In genomic region chr1:206510371-206510770, GRCh38 we compare ENCODE assay signal across 18 cellular contexts. TPM values are rescaled to one million over a fixed set of nuclear protein-coding genes. Genes with fewer than 3 reads are reported as not detected.
DNase-seq lines count a peak whose midpoint lies in the region; ATAC-seq and TF ChIP-seq lines count a peak whose summit lies in the region.
"Had no signal": no experiment of that assay in that cellular context is flagged by ENCODE, and none has a peak within 500 bp of the region (broad histone marks: within the 10 kb centered on the region; RNA-seq: fewer than 3 reads in every experiment).

No MANE protein-coding gene starts in this region.

- peaks cover 0 to 73% (median 18%) of the 10 kb centered on the region in 11 experiments; a peak in 14 of 22 replicates for H4K20me1 ChIP-seq in BLaER1 treated with 17β-estradiol and CSF1 and Interleukin-3, amounts not matched to agents 10 nM and 100 nM
- H4K20me1 ChIP-seq in IMR-90 (ENCODE audit: insufficient read depth, low read length) = no peaks in the 10 kb centered on the region

- no peak overlapping the region; the same call in 2 of the 3 replicates for H2BK15ac ChIP-seq in IMR-90 (ENCODE audit: low read depth, low read length)

- peaks cover 10% of the 10 kb centered on the region; the same call in 1 of the 2 replicates for H3K9me1 ChIP-seq in IMR-90 (ENCODE audit: insufficient read depth, low read length)

- no peak overlapping the region for H4K91ac ChIP-seq in IMR-90 (ENCODE audit: insufficient read depth, low read depth, low read length)

- 100% methylated on average over 2 of the region's 5 CpGs; no CpG with 5 or more reads in 1 of the 2 experiments for WGBS in IMR-90 (ENCODE audit: extremely low coverage in 2 of 2, insufficient read length in 1 of 2), 2 experiments
- 50 to 62% methylated on average over 5 of the region's 5 CpGs for WGBS in esophagus squamous epithelium, 2 donors
- 77% methylated on average over 5 of the region's 5 CpGs for WGBS in suprapubic skin

- no peaks in the 10 kb centered on the region for H3K9me3 ChIP-seq in BLaER1 treated with 17β-estradiol and CSF1 and Interleukin-3, amounts not matched to agents 10 nM and 100 nM (replicated peaks in 1 of 11)
- no peaks in the 10 kb centered on the region for H3K9me3 ChIP-seq in IMR-90 (ENCODE audit: control insufficient read depth, insufficient read depth, low read length)
- H3K9me3 ChIP-seq in RWPE2 (ENCODE audit: severe bottlenecking) = no peaks in the 10 kb centered on the region
- no peaks in the 10 kb centered on the region for H3K9me3 ChIP-seq in esophagus squamous epithelium
- no peaks in the 10 kb centered on the region for H3K9me3 ChIP-seq in suprapubic skin

- H3K79me1 ChIP-seq in IMR-90 (ENCODE audit: low read depth in 1 of 2, low read length in 2 of 2) = peaks cover 0 to 7% of the 10 kb centered on the region in 2 experiments; a peak in 1 of 4 replicates

- DNase-seq in IMR-90 = no peak
- no peak for DNase-seq in RWPE2 (ENCODE audit: low spot score)
- DNase-seq in esophagus squamous epithelium (lab: John Stamatoyannopoulos, UW) = no peak
- DNase-seq in activated T-cell treated with anti-CD3 and anti-CD28 coated beads, Interleukin-2, amount 50 U/mL, for 4 hours = no peak
- no peak for DNase-seq in amniotic stem cell (lab: John Stamatoyannopoulos, UW)
- DNase-seq in suprapubic skin (ENCODE audit: low spot score in 2 of 2) = no peak
- DNase-seq: C1 segment of cervical spinal cord; Calu3; CD8-positive, alpha-beta memory T cell; DMS53; GDM1; NCI-H1105 treated with DMSO at 0.1 percent for 48 hours; NCI-H2029 treated with DMSO at 0.1 percent for 48 hours; NCI-H748 treated with DMSO at 0.1 percent for 48 hours; Right ventricle myocardium superior had no signal

- H3K4me2 ChIP-seq in BLaER1 treated with 17β-estradiol and CSF1 and Interleukin-3, amounts not matched to agents 10 nM and 100 nM = peak overlapping the region in 9 of 11 experiments; percentile 92 to 100 (median 99); a peak in 17 of 22 replicates
- H3K4me2 ChIP-seq in IMR-90 (ENCODE audit: low read depth, low read length) = no peak overlapping the region
- H3K4me2 ChIP-seq: KMS-11 had no signal

- H3K4me3 ChIP-seq in BLaER1 treated with 17β-estradiol and CSF1 and Interleukin-3, amounts not matched to agents 10 nM and 100 nM = peak overlapping the region in 1 of 10 experiments; percentile 82; a peak in 2 of 20 replicates
- H3K4me3 ChIP-seq in IMR-90 (ENCODE audit: insufficient read depth, low read depth, low read length) (no peak overlapping the region), RWPE2 (ENCODE audit: severe bottlenecking) (no peak overlapping the region), esophagus squamous epithelium (peak overlapping the region in 2 of 4 donors; percentile 73 to 96), suprapubic skin (no peak overlapping the region)

- CTCF ChIA-PET in IMR-90 (lab: Yijun Ruan, JAX) = no interaction called here

- no TSS peak for BruUV-seq in IMR-90 (replicated peaks; lab: Mats Ljungman, UMichigan)

- no peak for TF ChIP-seq EP300 in suprapubic skin (IDR thresholded peaks at IDR 0.05)

- H4K5ac ChIP-seq in IMR-90 (ENCODE audit: low read depth, low read length) = no peak overlapping the region

- 0 out of 2 replicates have a peak overlapping the region, but pooled peaks have one; percentile 12 for H2BK20ac ChIP-seq in IMR-90 (ENCODE audit: low read depth, low read length)

- H3K9ac ChIP-seq in BLaER1 treated with 17β-estradiol and CSF1 and Interleukin-3, amounts not matched to agents 10 nM and 100 nM = 0 out of 22 replicates have a peak overlapping the region, but pooled peaks of 1 of the 11 experiments have one; percentile 9
- H3K9ac ChIP-seq in IMR-90 (ENCODE audit: low read depth, low read length) = no peak overlapping the region
- H3K9ac ChIP-seq: KMS-11 had no signal

- H3K4ac ChIP-seq in IMR-90 (ENCODE audit: low read depth, low read length) = no peak overlapping the region

- peaks cover 19% of the 10 kb centered on the region for H3K27me3 Mint-ChIP-seq in activated T-cell treated with anti-CD3 and anti-CD28 coated beads, Interleukin-2, amount 50 U/mL, for 4 hours (ENCODE audit: low read depth)

- H2BK5ac ChIP-seq in IMR-90 (ENCODE audit: low read depth, low read length, poor library complexity, severe bottlenecking) = no peak overlapping the region

- H3K27me3 ChIP-seq in BLaER1 treated with 17β-estradiol and CSF1 and Interleukin-3, amounts not matched to agents 10 nM and 100 nM = peaks cover 22 to 67% (median 36%) of the 10 kb centered on the region in 11 experiments; a peak in 21 of 22 replicates
- H3K27me3 ChIP-seq in IMR-90 (ENCODE audit: control insufficient read depth, insufficient read depth, low read length) (no peaks in the 10 kb centered on the region), RWPE2 (ENCODE audit: insufficient read depth, poor library complexity, severe bottlenecking) (no peaks in the 10 kb centered on the region), esophagus squamous epithelium (peaks cover 0 to 8% (median 0%) of the 10 kb centered on the region in 4 donors), suprapubic skin (no peaks in the 10 kb centered on the region)

- H3K23ac ChIP-seq in IMR-90 (ENCODE audit: low read depth, low read length) = no peak overlapping the region

- TF ChIP-seq CTCF in IMR-90 (conservative IDR thresholded peaks at IDR 0.05; ENCODE audit: low read depth, low read length) (no peak), RWPE2 (IDR thresholded peaks at IDR 0.05; ENCODE audit: poor library complexity, severe bottlenecking) (no peak), esophagus squamous epithelium (IDR thresholded peaks at IDR 0.05) (no peak), suprapubic skin (IDR thresholded peaks at IDR 0.05) (no peak)

- no peaks in the 10 kb centered on the region for H3K36me3 ChIP-seq in BLaER1 treated with 17β-estradiol and CSF1 and Interleukin-3, amounts not matched to agents 10 nM and 100 nM
- H3K36me3 ChIP-seq in IMR-90 (ENCODE audit: control insufficient read depth, insufficient read depth, low read length) (no peaks in the 10 kb centered on the region), RWPE2 (ENCODE audit: low read depth) (no peaks in the 10 kb centered on the region), esophagus squamous epithelium (no peaks in the 10 kb centered on the region), suprapubic skin (no peaks in the 10 kb centered on the region)

- H2BK120ac ChIP-seq in IMR-90 (ENCODE audit: low read depth, low read length) = no peak overlapping the region

- H3K4me1 Mint-ChIP-seq in activated T-cell treated with anti-CD3 and anti-CD28 coated beads, Interleukin-2, amount 50 U/mL, for 4 hours (ENCODE audit: low read depth) = peaks cover 26% of the 10 kb centered on the region

- no peak overlapping the region for H4K8ac ChIP-seq in IMR-90 (ENCODE audit: low read depth in 2 of 2, low read length in 2 of 2)

- POLR2A ChIA-PET in IMR-90 (lab: Charles Lee; ENCODE audit: unreplicated experiment) = no interaction called here

- no peak overlapping the region for H2AFZ ChIP-seq in IMR-90 (replicated peaks; ENCODE audit: low read length, poor library complexity)

- H2AK9ac ChIP-seq in IMR-90 (replicated peaks; ENCODE audit: low read depth, low read length, poor library complexity) = peak overlapping the region; percentile 7

- no peak overlapping the region for H3K18ac ChIP-seq in IMR-90 (ENCODE audit: low read depth, low read length)

- ATAC-seq in IMR-90 (ENCODE audit: low read depth) (no peak), RWPE2 (ENCODE audit: low read depth) (no peak)
- ATAC-seq in activated T-cell treated with anti-CD3 and anti-CD28 coated beads, Interleukin-2, amount 50 U/mL, for 4 hours = no peak
- ATAC-seq: HCT116 had no signal

- no peak overlapping the region for H3K4me3 Mint-ChIP-seq in activated T-cell treated with anti-CD3 and anti-CD28 coated beads, Interleukin-2, amount 50 U/mL, for 4 hours

- no peak for TF ChIP-seq POLR2A in IMR-90 (IDR thresholded peaks at IDR 0.05; ENCODE audit: low read depth, low read length)
- TF ChIP-seq POLR2A in esophagus squamous epithelium (IDR thresholded peaks at IDR 0.05) = no peak
- no peak for TF ChIP-seq POLR2A in suprapubic skin (IDR thresholded peaks at IDR 0.05)

- no peaks in the 10 kb centered on the region for H3K9me3 Mint-ChIP-seq in activated T-cell treated with anti-CD3 and anti-CD28 coated beads, Interleukin-2, amount 50 U/mL, for 4 hours
- H3K9me3 Mint-ChIP-seq: CD8-positive, alpha-beta memory T cell had no signal

- H3K27ac ChIP-seq in BLaER1 treated with 17β-estradiol and CSF1 and Interleukin-3, amounts not matched to agents 10 nM and 100 nM = no peak overlapping the region
- H3K27ac ChIP-seq in IMR-90 (ENCODE audit: insufficient read depth, low read length) (no peak overlapping the region), RWPE2 (ENCODE audit: poor library complexity, severe bottlenecking) (peak overlapping the region; percentile 95), esophagus squamous epithelium (peak overlapping the region in 3 of 4 donors; percentile 56 to 93 (median 92)), suprapubic skin (no peak overlapping the region)
- H3K27ac ChIP-seq: KMS-11 had no signal

- H3K56ac ChIP-seq in IMR-90 (ENCODE audit: extremely low read depth, insufficient read depth, low read length) = no peak overlapping the region

- no peak overlapping the region for H3K14ac ChIP-seq in IMR-90 (replicated peaks; ENCODE audit: low read depth, low read length)

- no peak for TF ChIP-seq RAD21 in IMR-90 (IDR thresholded peaks at IDR 0.05; ENCODE audit: low read length)

- no peaks in the 10 kb centered on the region for H3K36me3 Mint-ChIP-seq in activated T-cell treated with anti-CD3 and anti-CD28 coated beads, Interleukin-2, amount 50 U/mL, for 4 hours (ENCODE audit: insufficient read depth)

- in situ Hi-C loops in IMR-90 (cut with MboI; ENCODE audit: low sequenced_read_pairs) = no loop called here

- peaks cover 73 to 98% (median 96%) of the 10 kb centered on the region in 10 experiments for H3K4me1 ChIP-seq in BLaER1 treated with 17β-estradiol and CSF1 and Interleukin-3, amounts not matched to agents 10 nM and 100 nM
- H3K4me1 ChIP-seq in IMR-90 (ENCODE audit: control insufficient read depth, insufficient read depth, low read length) (peaks cover 25% of the 10 kb centered on the region), RWPE2 (ENCODE audit: insufficient read depth, poor library complexity, severe bottlenecking) (peaks cover 51% of the 10 kb centered on the region), esophagus squamous epithelium (peaks cover 44 to 98% (median 57%) of the 10 kb centered on the region in 3 donors), suprapubic skin (peaks cover 91% of the 10 kb centered on the region)

- dilution Hi-C loops in IMR-90 (cut with HindIII; ENCODE audit: low sequenced_read_pairs, unreplicated experiment) = no loop called here

- intact Hi-C loops in IMR-90 (cut with micrococcal nuclease) (no loop called here), esophagus squamous epithelium (cut with DNase I) (no loop called here)

- peak overlapping the region; percentile 16; the same call in 1 of the 2 replicates for H2AK5ac ChIP-seq in IMR-90 (ENCODE audit: low read depth, low read length)

RNA-seq across cellular contexts. Expression of gene RASSF5, which starts 3.0 kb away (rescaled TPM):
- total RNA-seq in IMR-90 (2012; rRNA removed) = 0.18 and 0.56 TPM in 2 replicates
- polyA plus RNA-seq in IMR-90 (2012; rRNA removed) = 1.1 TPM in 2 replicates
- polyA plus RNA-seq in IMR-90 (2012; cell fraction: cytosol; rRNA removed) = 0.39 and 1.2 TPM in 2 replicates
- polyA plus RNA-seq in IMR-90 (2012; cell fraction: nucleus; rRNA removed; ENCODE audit: low replicate concordance) = 2.3 and 3.2 TPM in 2 replicates
- total RNA-seq in esophagus squamous epithelium = 10 to 100 TPM; 29.2 to 85.3 (median 35.1) TPM
- total RNA-seq in activated T-cell treated with anti-CD3 and anti-CD28 coated beads, Interleukin-2, amount 50 U/mL, for 4 hours = 100 to 1,000 TPM; 179 to 227 (median 216) TPM
- 10 to 100 TPM; 34.8 to 74.5 (median 64.9) TPM for total RNA-seq in suprapubic skin

RNA-seq across cellular contexts. Expression of gene IKBKE, which starts 40.1 kb away (rescaled TPM):
- total RNA-seq in IMR-90 (2012; rRNA removed) (21.4 and 24.0 TPM in 2 replicates), esophagus squamous epithelium (10 to 100 TPM; 12.6 to 23.7 (median 18.1) TPM), suprapubic skin (10 to 100 TPM in 3 of 4 donors, 1 to 10 TPM in 1; 5.7 to 27.0 (median 17.4) TPM)
- 20.3 and 21.0 TPM in 2 replicates for polyA plus RNA-seq in IMR-90 (2012; rRNA removed)
- polyA plus RNA-seq in IMR-90 (2012; cell fraction: cytosol; rRNA removed) = 14.8 and 17.1 TPM in 2 replicates
- polyA plus RNA-seq in IMR-90 (2012; cell fraction: nucleus; rRNA removed; ENCODE audit: low replicate concordance) = 47.3 and 62.4 TPM in 2 replicates
- total RNA-seq in activated T-cell treated with anti-CD3 and anti-CD28 coated beads, Interleukin-2, amount 50 U/mL, for 4 hours = 10 to 100 TPM; 14.7 to 17.2 (median 16.1) TPM

Comparison
In these comparisons a context has a peak if more than half of its experiments do, and no peak if none do; other contexts are left out.
1. H3K27ac ChIP-seq: peak in RWPE2 (single experiment) and esophagus squamous epithelium (3 of 4); none in BLaER1 treated with 17β-estradiol and CSF1 and Interleukin-3, amounts not matched to agents 10 nM and 100 nM (0 of 11), IMR-90 (single experiment) and suprapubic skin (single experiment).
2. RNA of gene RASSF5, which starts 3.0 kb away (total RNA-seq): 179 to 227 TPM in activated T-cell treated with anti-CD3 and anti-CD28 coated beads, Interleukin-2, amount 50 U/mL, for 4 hours, 34.8 to 74.5 TPM in suprapubic skin and 29.2 to 85.3 TPM in esophagus squamous epithelium; 0.18 to 0.56 TPM in IMR-90; every median in the first group is over 10 times any median in the second.